In the genomic region with DNA sequence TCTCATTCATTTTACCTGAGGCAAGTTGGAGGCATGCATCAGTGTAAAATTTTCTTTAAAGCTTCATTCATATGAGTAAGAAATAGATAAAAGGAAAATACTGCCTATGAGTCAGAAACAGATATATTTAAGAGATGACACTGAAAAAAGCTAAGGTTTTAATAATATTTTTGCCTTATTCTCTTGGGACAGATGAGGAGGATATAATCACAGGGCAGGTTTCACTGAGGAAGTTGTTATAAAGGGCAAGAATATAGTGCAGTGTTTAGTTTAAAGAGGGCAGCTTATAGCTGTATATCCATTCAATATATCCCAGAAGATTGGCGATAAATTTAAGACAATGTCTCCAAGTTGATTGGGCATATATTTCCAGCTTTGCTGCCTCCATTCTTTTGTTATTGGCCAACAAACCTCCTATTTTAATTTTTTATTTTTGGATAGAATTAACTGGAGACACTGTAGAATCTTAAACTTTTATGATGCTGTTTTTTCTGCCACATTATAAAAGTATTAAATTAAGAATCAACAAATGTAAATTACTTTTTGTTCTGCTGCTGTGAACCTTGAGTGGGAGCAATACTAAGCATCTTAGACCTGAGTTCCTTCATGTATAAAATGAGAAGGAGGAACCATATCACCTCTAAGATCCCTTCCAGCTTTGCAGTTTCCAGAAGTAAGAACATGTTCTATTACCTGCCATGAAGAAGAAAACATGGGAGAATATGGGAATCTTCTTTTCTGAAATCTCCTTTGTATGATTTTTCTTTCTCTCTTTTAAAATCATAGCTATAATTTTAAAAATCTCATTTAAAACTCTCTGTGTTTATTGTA, we compare ENCODE assay signal across 13 cellular contexts.
DNase-seq lines count a peak whose midpoint lies in the region; ATAC-seq and TF ChIP-seq lines count a peak whose summit lies in the region.
"Had no signal": no experiment of that assay in that cellular context is flagged by ENCODE, and none has a peak within 500 bp of the region (broad histone marks: within the 10 kb centered on the region; RNA-seq: fewer than 3 reads in every experiment).

No MANE protein-coding gene starts in this region.

- peak overlapping the region; percentile 99 for H3K27ac ChIP-seq in Karpas-422 (ENCODE audit: low read length)
- H3K27ac ChIP-seq in tibial artery, result no peak overlapping the region

- H4K20me1 ChIP-seq in Karpas-422 (ENCODE audit: insufficient read depth, low read depth, low read length), result no peaks in the 10 kb centered on the region

- H3K4me2 ChIP-seq in Karpas-422 (ENCODE audit: low read depth, low read length, poor library complexity, severe bottlenecking), result peak overlapping the region; percentile 80

- H2AFZ ChIP-seq in Karpas-422 (ENCODE audit: low read length), result no peak overlapping the region

- H3K9me3 ChIP-seq in Karpas-422 (ENCODE audit: low read length) (0 out of 2 replicates have a peak, but pooled peaks cover 3% of the 10 kb centered on the region), tibial artery (no peaks in the 10 kb centered on the region)

- H3K9ac ChIP-seq in Karpas-422 (ENCODE audit: low read length), result peak overlapping the region; percentile 62

- H3K79me2 ChIP-seq in Karpas-422 (ENCODE audit: low read length), result no peaks in the 10 kb centered on the region

- intact Hi-C loops in natural killer cell (cut with micrococcal nuclease) (no loop called here), tibial artery (cut with DNase I; ENCODE audit: low total_unique reads) (no loop called here)

- ATAC-seq in GM18519 (IDR thresholded peaks at IDR 0.05; ENCODE audit: low FRiP score, unreplicated experiment) (peak; percentile 19), GM21423 (IDR thresholded peaks at IDR 0.05; ENCODE audit: unreplicated experiment) (peak; percentile 14), HG03039 (IDR thresholded peaks at IDR 0.05; ENCODE audit: unreplicated experiment) (peak; percentile 8), natural killer cell (no peak)
- no peak for ATAC-seq in natural killer cell treated with Interleukin-12 subunit alpha and Interleukin-12 subunit beta and Interleukin-15 and Interleukin-18, amount 100 ng/mL, for 72 hours
- ATAC-seq: Panc1 had no signal

- peaks cover 9% of the 10 kb centered on the region; the same call in 1 of the 2 replicates for H3K36me3 ChIP-seq in Karpas-422 (ENCODE audit: insufficient read depth, low read length)
- H3K36me3 ChIP-seq in tibial artery, result no peaks in the 10 kb centered on the region

- no peaks in the 10 kb centered on the region for H3K9me3 Mint-ChIP-seq in natural killer cell
- H3K9me3 Mint-ChIP-seq in natural killer cell treated with Interleukin-12 subunit alpha and Interleukin-12 subunit beta and Interleukin-15 and Interleukin-18, amount 100 ng/mL, for 72 hours, result no peaks in the 10 kb centered on the region
- H3K9me3 Mint-ChIP-seq: CD4-positive, alpha-beta T cell had no signal

- H3K27me3 Mint-ChIP-seq in natural killer cell (ENCODE audit: low read depth in 2 of 2), result peaks cover 0 to 16% of the 10 kb centered on the region in 2 donors
- peaks cover 12 to 28% of the 10 kb centered on the region in 2 donors for H3K27me3 Mint-ChIP-seq in natural killer cell treated with Interleukin-12 subunit alpha and Interleukin-12 subunit beta and Interleukin-15 and Interleukin-18, amount 100 ng/mL, for 72 hours
- H3K27me3 Mint-ChIP-seq: CD4-positive, alpha-beta T cell had no signal

- no peak overlapping the region for H3K27ac Mint-ChIP-seq in natural killer cell
- H3K27ac Mint-ChIP-seq in natural killer cell treated with Interleukin-12 subunit alpha and Interleukin-12 subunit beta and Interleukin-15 and Interleukin-18, amount 100 ng/mL, for 72 hours, result no peak overlapping the region
- H3K27ac Mint-ChIP-seq: CD4-positive, alpha-beta T cell had no signal

- TF ChIP-seq CTCF in natural killer cell (IDR thresholded peaks at IDR 0.05), result no peak
- TF ChIP-seq CTCF in tibial artery (IDR thresholded peaks at IDR 0.05), result no peak

- no peaks in the 10 kb centered on the region for H3K9me2 ChIP-seq in Karpas-422 (replicated peaks; ENCODE audit: insufficient read depth, low read length)

- peak; percentile 59 for DNase-seq in Karpas-422
- no peak for DNase-seq in natural killer cell
- no peak for DNase-seq in tibial artery
- DNase-seq in HUDEP-2 (lab: John Stamatoyannopoulos, UW; ENCODE audit: unreplicated experiment in 76 of 76), result no peak
- DNase-seq in natural killer cell treated with Interleukin-12 subunit alpha and Interleukin-12 subunit beta and Interleukin-15 and Interleukin-18, amount 100 ng/mL, for 72 hours (ENCODE audit: low spot score), result no peak
- DNase-seq: activated CD8-positive, alpha-beta memory T cell treated with anti-CD3 and anti-CD28 coated beads, Interleukin-2, amount 50 U/mL, for 4 hours; CD4-positive, alpha-beta T cell; NCI-H1694 treated with DMSO at 0.1 percent for 48 hours; T1000 had no signal

- no peak overlapping the region for H3K4me3 Mint-ChIP-seq in natural killer cell
- no peak overlapping the region for H3K4me3 Mint-ChIP-seq in natural killer cell treated with Interleukin-12 subunit alpha and Interleukin-12 subunit beta and Interleukin-15 and Interleukin-18, amount 100 ng/mL, for 72 hours
- H3K4me3 Mint-ChIP-seq: CD4-positive, alpha-beta T cell had no signal

- H3K4me1 Mint-ChIP-seq in natural killer cell, result peaks cover 16 to 21% of the 10 kb centered on the region in 2 donors
- peaks cover 13 to 19% of the 10 kb centered on the region in 2 donors for H3K4me1 Mint-ChIP-seq in natural killer cell treated with Interleukin-12 subunit alpha and Interleukin-12 subunit beta and Interleukin-15 and Interleukin-18, amount 100 ng/mL, for 72 hours (ENCODE audit: low read depth in 2 of 2)

- peak overlapping the region; percentile 33 for H3K4me3 ChIP-seq in Karpas-422 (ENCODE audit: low read length)
- H3K4me3 ChIP-seq in tibial artery, result no peak overlapping the region

- H3K4me1 ChIP-seq in Karpas-422 (ENCODE audit: low read length) (peaks cover 69% of the 10 kb centered on the region), tibial artery (no peaks in the 10 kb centered on the region)

- peaks cover 7% of the 10 kb centered on the region for H3K36me3 Mint-ChIP-seq in natural killer cell
- no peaks in the 10 kb centered on the region for H3K36me3 Mint-ChIP-seq in natural killer cell treated with Interleukin-12 subunit alpha and Interleukin-12 subunit beta and Interleukin-15 and Interleukin-18, amount 100 ng/mL, for 72 hours

- H3K27me3 ChIP-seq in Karpas-422 (ENCODE audit: low read length) (no peaks in the 10 kb centered on the region), tibial artery (no peaks in the 10 kb centered on the region)

Comparison
In these comparisons a context has a peak if more than half of its experiments do, and no peak if none do; other contexts are left out.
1. ATAC-seq: peak in GM18519 (single experiment), GM21423 (single experiment) and HG03039 (single experiment); none in natural killer cell (0 of 3) and natural killer cell treated with Interleukin-12 subunit alpha and Interleukin-12 subunit beta and Interleukin-15 and Interleukin-18, amount 100 ng/mL, for 72 hours (0 of 2).